In the genomic region with DNA sequence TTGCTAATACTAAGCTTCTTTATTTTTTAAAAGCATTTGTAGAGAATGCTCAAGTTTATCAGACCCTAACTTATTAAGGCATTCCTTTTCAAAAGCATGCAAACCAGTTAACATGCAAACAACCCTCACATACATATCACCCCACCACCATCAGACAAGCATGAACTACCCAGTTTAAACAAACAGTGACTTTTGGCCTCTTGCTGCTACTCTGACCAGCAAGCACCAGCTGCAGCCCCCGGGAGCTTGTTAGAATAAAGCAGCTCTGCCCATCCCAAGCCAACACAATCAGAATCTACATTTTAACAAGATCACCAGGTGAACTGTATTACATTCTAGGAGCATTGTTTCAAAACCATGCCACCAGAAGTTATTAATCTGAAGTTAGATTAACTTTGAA, we compare ENCODE assay signal across 16 cellular contexts.
"Had no signal": no experiment of that assay in that cellular context is flagged by ENCODE, and none has a peak within 500 bp of the region (broad histone marks: within the 10 kb centered on the region; RNA-seq: fewer than 3 reads in every experiment).

No MANE protein-coding gene starts in this region.

- H3K9me3 ChIP-seq: ascending aorta, heart right ventricle, thyroid gland had no signal

- FAIRE-seq: bronchial epithelial cell had no signal

- H3K36me3 Mint-ChIP-seq: naive thymus-derived CD8-positive, alpha-beta T cell had no signal

- DNase-seq: activated CD4-positive, alpha-beta T cell treated with anti-CD3 and anti-CD28 coated beads for 1 hour; activated gamma-delta T cell; cerebellar nuclear complex; cortex of kidney; effector CD4-positive, alpha-beta T cell; heart right ventricle; naive thymus-derived CD8-positive, alpha-beta T cell; occipital lobe; posterior cingulate gyrus; stimulated activated naive CD4-positive, alpha-beta T cell treated with Interleukin-2 at 50 U/mL for 16 hours; T1000; thyroid gland had no signal

- H3K27me3 ChIP-seq: ascending aorta, heart right ventricle, thyroid gland had no signal

- H3K27ac ChIP-seq: ascending aorta, heart right ventricle, thyroid gland, VCaP had no signal

- H3K9me3 Mint-ChIP-seq: activated naive CD4-positive, alpha-beta T cell treated with anti-CD3 and anti-CD28 coated beads, Interleukin-2, amount 50 U/mL, for 24 hours; naive thymus-derived CD8-positive, alpha-beta T cell had no signal

- H3K36me3 ChIP-seq: ascending aorta, heart right ventricle, thyroid gland had no signal

- H3K4me1 ChIP-seq: thyroid gland had no signal

- H3K27ac Mint-ChIP-seq: activated naive CD4-positive, alpha-beta T cell treated with anti-CD3 and anti-CD28 coated beads, Interleukin-2, amount 50 U/mL, for 24 hours had no signal

- H3K27me3 Mint-ChIP-seq: activated naive CD4-positive, alpha-beta T cell treated with anti-CD3 and anti-CD28 coated beads, Interleukin-2, amount 50 U/mL, for 24 hours; naive thymus-derived CD8-positive, alpha-beta T cell had no signal

- H3K4me3 Mint-ChIP-seq: activated naive CD4-positive, alpha-beta T cell treated with anti-CD3 and anti-CD28 coated beads, Interleukin-2, amount 50 U/mL, for 24 hours; naive thymus-derived CD8-positive, alpha-beta T cell had no signal

- H3K4me3 ChIP-seq: ascending aorta, heart right ventricle, thyroid gland had no signal
